Comparison of ENCODE assay signal across 13 cellular contexts in genomic region chr12:124368421-124369032, GRCh38.
DNase-seq lines count a peak whose midpoint lies in the region; ATAC-seq, FAIRE-seq and TF ChIP-seq lines count a peak whose summit lies in the region.
"Had no signal": no experiment of that assay in that cellular context is flagged by ENCODE, and none has a peak within 500 bp of the region (broad histone marks: within the 10 kb centered on the region; RNA-seq: fewer than 3 reads in every experiment).

No MANE protein-coding gene starts in this region.

- H3K4me3 ChIP-seq in A549 (peak overlapping the region; percentile 6; the same call in 2 of the 3 replicates), PC-9 (peak overlapping the region; percentile 35; the same call in 1 of the 2 replicates), esophagus squamous epithelium (no peak overlapping the region), trophoblast cell (ENCODE audit: low read depth, low read length) (no peak overlapping the region)
- H3K4me3 ChIP-seq: GM12878 had no signal

- no peak overlapping the region for H3K4ac ChIP-seq in trophoblast cell (ENCODE audit: low read depth, low read length)
- H3K4ac ChIP-seq in H9 (ENCODE audit: low read depth, low read length): no peak overlapping the region

- H3K4me3 Mint-ChIP-seq in H9: no peak overlapping the region
- H3K4me3 Mint-ChIP-seq: brain; CD8-positive, alpha-beta T cell; natural killer cell had no signal

- CTCF ChIA-PET in A549 (lab: Yijun Ruan, JAX) (interaction anchor here (0.6 to 6.5 kb wide), 12 partner anchors 11 to 403 kb away, joined by 3 to 67 read pairs (median 4); no protein-coding TSS in a partner anchor), PC-9 (lab: Charles Lee) (interaction anchor here (0.5 kb wide), 1 partner anchor 382 kb away, joined by 3 read pairs; no protein-coding TSS in a partner anchor)

- H3K4me2 ChIP-seq in A549 (peak overlapping the region; percentile 64), PC-9 (peak overlapping the region; percentile 60), trophoblast cell (ENCODE audit: low read length) (no peak overlapping the region), H9 (ENCODE audit: insufficient read depth, insufficient read length, low read length) (no peak overlapping the region)

- no peak overlapping the region for H3T11ph ChIP-seq in H9 (ENCODE audit: low read length)

- H3K27ac Mint-ChIP-seq in H9: peak overlapping the region in 1 of 3 experiments; percentile 23; a peak in 2 of 7 replicates
- H3K27ac Mint-ChIP-seq: CD8-positive, alpha-beta T cell had no signal

- H2BK20ac ChIP-seq in H9 (ENCODE audit: low read depth, low read length, poor library complexity, severe bottlenecking): no peak overlapping the region

- H3K9me2 ChIP-seq in PC-9 (ENCODE audit: insufficient read depth): no peaks in the 10 kb centered on the region

- DNase-seq in A549 (ENCODE audit: low read depth in 1 of 2, low spot score in 1 of 2) (no peak), PC-9 (no peak), esophagus squamous epithelium (lab: John Stamatoyannopoulos, UW) (no peak), trophoblast cell (peak; percentile 88 to 89), GM03348 (ENCODE audit: low spot score) (no peak), H9 (no peak), AG20443 (ENCODE audit: low spot score) (no peak)
- DNase-seq: CD8-positive, alpha-beta T cell; natural killer cell; NCI-H526 treated with DMSO at 0.1 percent for 48 hours had no signal

- H2BK120ac ChIP-seq in trophoblast cell (ENCODE audit: insufficient read depth, low read length, poor library complexity): no peak overlapping the region
- no peak overlapping the region for H2BK120ac ChIP-seq in H9 (ENCODE audit: low read depth, low read length, poor library complexity, severe bottlenecking)

- no peak overlapping the region for H4K91ac ChIP-seq in trophoblast cell (ENCODE audit: low read depth, low read length)
- no peak overlapping the region for H4K91ac ChIP-seq in H9 (ENCODE audit: insufficient read length, low read depth, low read length)

- TF ChIP-seq POLR2A in A549 (IDR thresholded peaks at IDR 0.05; ENCODE audit: low read length): no peak
- no peak for TF ChIP-seq POLR2A in esophagus squamous epithelium (IDR thresholded peaks at IDR 0.05)

- POLR2A ChIA-PET in A549 (lab: Yijun Ruan, JAX) (interaction anchor here (1.6 to 1.8 kb wide), 3 partner anchors 10 to 21 kb away, joined by 4 to 18 read pairs (median 5); no protein-coding TSS in a partner anchor), PC-9 (lab: Charles Lee; ENCODE audit: unreplicated experiment) (interaction anchor here (1.0 kb wide), 1 partner anchor 9 kb away, joined by 4 read pairs; no protein-coding TSS in a partner anchor)

- no peak overlapping the region for H4K12ac ChIP-seq in trophoblast cell (ENCODE audit: low read depth, low read length)

- H3K14ac ChIP-seq in trophoblast cell (ENCODE audit: low read length) (no peak overlapping the region), H9 (ENCODE audit: insufficient read depth, low read length) (no peak overlapping the region)

- intact Hi-C loops in PC-9 (cut with micrococcal nuclease; ENCODE audit: unreplicated experiment): loop anchor here (1.0 to 5.0 kb wide), 9 partner anchors 8 to 144 kb away; no protein-coding TSS in a partner anchor
- intact Hi-C loops in esophagus squamous epithelium (cut with DNase I): no loop called here

- no peak overlapping the region for H2AK5ac ChIP-seq in trophoblast cell (ENCODE audit: low read length)
- H2AK5ac ChIP-seq in H9 (ENCODE audit: insufficient read length, low read length): no peak overlapping the region

- H4K8ac ChIP-seq in trophoblast cell (ENCODE audit: low read depth, low read length) (no peak overlapping the region), H9 (replicated peaks; ENCODE audit: insufficient read length, low read depth, low read length) (no peak overlapping the region)

- H3F3A ChIP-seq in PC-9 (ENCODE audit: insufficient read depth, low read depth): peaks cover 62% of the 10 kb centered on the region

- H3K36me3 ChIP-seq in PC-9 (ENCODE audit: low read depth) (peaks cover 11% of the 10 kb centered on the region; the same call in 1 of the 2 replicates), esophagus squamous epithelium (peaks cover 8 to 77% (median 12%) of the 10 kb centered on the region in 3 donors), trophoblast cell (ENCODE audit: control insufficient read depth in 1 of 2, insufficient read depth in 2 of 2, low read length in 2 of 2) (peaks cover 77 to 82% of the 10 kb centered on the region in 2 experiments)

- H3K27me3 Mint-ChIP-seq in H9 (ENCODE audit: low read depth): no peaks in the 10 kb centered on the region
- H3K27me3 Mint-ChIP-seq: brain had no signal

- TF ChIP-seq RAD21 in A549 (conservative IDR thresholded peaks at IDR 0.05 in 1 of 2, IDR thresholded peaks at IDR 0.05 in 1 of 2): no peak

- H3K56ac ChIP-seq in H9 (ENCODE audit: insufficient read length, low read depth, low read length): no peak overlapping the region

- FAIRE-seq in A549 (lab: Jason Lieb, UNC): no peak
- FAIRE-seq: GM12878 had no signal

- H4K20me1 ChIP-seq in PC-9 (ENCODE audit: insufficient read depth) (peaks cover 73% of the 10 kb centered on the region), H9 (ENCODE audit: control insufficient read depth, insufficient read depth, insufficient read length) (no peaks in the 10 kb centered on the region)

- no peak overlapping the region for H3K23ac ChIP-seq in trophoblast cell (ENCODE audit: low read length)
- no peak overlapping the region for H3K23ac ChIP-seq in H9 (ENCODE audit: insufficient read length, low read depth, low read length)

- H2BK12ac ChIP-seq in trophoblast cell (ENCODE audit: low read length) (no peak overlapping the region), H9 (ENCODE audit: insufficient read length, low read depth, low read length) (no peak overlapping the region)

- H3K9me3 ChIP-seq in A549 (no peaks in the 10 kb centered on the region), PC-9 (ENCODE audit: insufficient read depth, low read depth) (no peaks in the 10 kb centered on the region), esophagus squamous epithelium (no peaks in the 10 kb centered on the region), trophoblast cell (ENCODE audit: insufficient read depth, low read depth, low read length) (peaks cover 2% of the 10 kb centered on the region), H9 (ENCODE audit: control insufficient read depth, low read depth, low read length) (no peaks in the 10 kb centered on the region)

- WGBS in A549 (ENCODE audit: missing lambda C conversion rate): 87% methylated on average over 10 of the region's 10 CpGs
- WGBS in esophagus squamous epithelium, 2 donors: 87 to 89% methylated on average over 9 to 10 of the region's 10 CpGs
- no CpG with 5 or more reads among the region's 10 CpGs for WGBS in trophoblast cell (ENCODE audit: extremely low coverage, insufficient coverage, insufficient read length)
- WGBS in H9 (ENCODE audit: extremely low coverage, insufficient read length, low lambda C conversion rate): no CpG with 5 or more reads among the region's 10 CpGs

- H4K5ac ChIP-seq in H9 (ENCODE audit: insufficient read length, low read depth, low read length): no peak overlapping the region

- no peak overlapping the region for H3K18ac ChIP-seq in trophoblast cell (ENCODE audit: low read length)
- no peak overlapping the region for H3K18ac ChIP-seq in H9 (ENCODE audit: insufficient read length, low read depth, low read length)

- no peaks in the 10 kb centered on the region for H3K4me1 Mint-ChIP-seq in H9

- ATAC-seq in A549: peak in 1 of 2 experiments; percentile 1; a peak in 3 of 6 replicates
- ATAC-seq in GM21723 (IDR thresholded peaks at IDR 0.05; ENCODE audit: unreplicated experiment): no peak
- ATAC-seq: CD8-positive, alpha-beta T cell; GM12878; natural killer cell had no signal

- H2BK5ac ChIP-seq in trophoblast cell (ENCODE audit: low read depth, low read length, poor library complexity) (no peak overlapping the region), H9 (ENCODE audit: insufficient read length, low read length) (no peak overlapping the region)

- H2BK15ac ChIP-seq in H9 (ENCODE audit: low read depth, low read length): no peak overlapping the region

- no TSS peak for BruUV-seq in PC-9 (replicated peaks; lab: Mats Ljungman, UMichigan)

- no peaks in the 10 kb centered on the region for H3K23me2 ChIP-seq in H9 (ENCODE audit: insufficient read length, low read depth, low read length, poor library complexity, severe bottlenecking)

- peaks cover 5 to 39% (median 38%) of the 10 kb centered on the region in 3 experiments; a peak in 6 of 7 replicates for H3K36me3 Mint-ChIP-seq in H9 (ENCODE audit: insufficient read depth in 1 of 3, low read depth in 3 of 3)
- H3K36me3 Mint-ChIP-seq: natural killer cell had no signal

- peak overlapping the region; percentile 92 to 98 for H3K27ac ChIP-seq in A549
- peak overlapping the region; percentile 69 for H3K27ac ChIP-seq in PC-9
- peak overlapping the region; percentile 70 to 94 (median 86) for H3K27ac ChIP-seq in esophagus squamous epithelium
- H3K27ac ChIP-seq in trophoblast cell (ENCODE audit: low read depth, low read length): no peak overlapping the region
- no peak overlapping the region for H3K27ac ChIP-seq in H9 (ENCODE audit: insufficient read length, low read depth, low read length)

- H3K9me3 Mint-ChIP-seq in H9: no peaks in the 10 kb centered on the region
- H3K9me3 Mint-ChIP-seq: brain; CD8-positive, alpha-beta T cell; natural killer cell had no signal

- H2AFZ ChIP-seq in PC-9: no peak overlapping the region
- no peak overlapping the region for H2AFZ ChIP-seq in trophoblast cell (ENCODE audit: insufficient read depth, low read length, poor library complexity)
- H2AFZ ChIP-seq in H9 (ENCODE audit: low read length): no peak overlapping the region

- no peak for TF ChIP-seq EP300 in A549 (IDR thresholded peaks at IDR 0.05)

- H3K79me2 ChIP-seq in PC-9 (ENCODE audit: low read depth): peaks cover 63% of the 10 kb centered on the region
- no peaks in the 10 kb centered on the region for H3K79me2 ChIP-seq in trophoblast cell (ENCODE audit: control insufficient read depth, insufficient read depth, low read length, poor library complexity)
- H3K79me2 ChIP-seq in H9 (ENCODE audit: insufficient read depth, low read length): no peaks in the 10 kb centered on the region

- H3K79me1 ChIP-seq in trophoblast cell (ENCODE audit: low read length) (no peaks in the 10 kb centered on the region), H9 (ENCODE audit: insufficient read depth, low read depth, low read length, poor library complexity, severe bottlenecking) (no peaks in the 10 kb centered on the region)

- 0 out of 3 replicates have a peak, but pooled peaks have one; percentile 15 for TF ChIP-seq CTCF in A549 (IDR thresholded peaks at IDR 0.05)
- no peak for TF ChIP-seq CTCF in PC-9 (conservative IDR thresholded peaks at IDR 0.05)
- TF ChIP-seq CTCF in esophagus squamous epithelium (IDR thresholded peaks at IDR 0.05): no peak
- TF ChIP-seq CTCF in H9 (conservative IDR thresholded peaks at IDR 0.05): no peak

- no peaks in the 10 kb centered on the region for H3K27me3 ChIP-seq in PC-9 (ENCODE audit: insufficient read depth, low read depth)
- H3K27me3 ChIP-seq in esophagus squamous epithelium: no peaks in the 10 kb centered on the region
- H3K27me3 ChIP-seq in trophoblast cell (ENCODE audit: insufficient read depth, low read length): no peaks in the 10 kb centered on the region
- H3K27me3 ChIP-seq in H9 (ENCODE audit: insufficient read depth, low read length): no peaks in the 10 kb centered on the region

- peaks cover 83% of the 10 kb centered on the region for H3K4me1 ChIP-seq in A549
- H3K4me1 ChIP-seq in PC-9 (replicated peaks; ENCODE audit: insufficient read depth): peaks cover 48% of the 10 kb centered on the region
- peaks cover 27 to 87% (median 36%) of the 10 kb centered on the region in 3 donors for H3K4me1 ChIP-seq in esophagus squamous epithelium
- H3K4me1 ChIP-seq in trophoblast cell (ENCODE audit: control insufficient read depth in 1 of 2, insufficient read depth in 2 of 2, low read length in 2 of 2): no peaks in the 10 kb centered on the region
- no peaks in the 10 kb centered on the region for H3K4me1 ChIP-seq in H9 (ENCODE audit: insufficient read depth, low read length)

- H3K9ac ChIP-seq in trophoblast cell (ENCODE audit: low read length) (no peak overlapping the region), H9 (ENCODE audit: extremely low read depth, insufficient read length, low read length) (no peak overlapping the region)

Comparison
In these comparisons a context has a peak if more than half of its experiments do, and no peak if none do; other contexts are left out.
1. DNase-seq: peak in trophoblast cell (2 of 2); none in A549 (0 of 2), PC-9 (0 of 2), esophagus squamous epithelium (single experiment), GM03348 (single experiment), H9 (single experiment) and AG20443 (single experiment).
2. H3K27ac ChIP-seq: peak in A549 (2 of 2), PC-9 (single experiment) and esophagus squamous epithelium (4 of 4); none in trophoblast cell (single experiment) and H9 (single experiment).
3. H3K4me2 ChIP-seq: peak in A549 (single experiment) and PC-9 (single experiment); none in trophoblast cell (single experiment) and H9 (single experiment).
4. H3K4me3 ChIP-seq: peak in A549 (single experiment) and PC-9 (single experiment); none in esophagus squamous epithelium (0 of 4) and trophoblast cell (single experiment).